In genomic region chr18:48536516-48536915, GRCh38 we compare ENCODE assay signal across 31 cellular contexts.
"Had no signal": no experiment of that assay in that cellular context is flagged by ENCODE, and none has a peak within 500 bp of the region (broad histone marks: within the 10 kb centered on the region; RNA-seq: fewer than 3 reads in every experiment).

No MANE protein-coding gene starts in this region.

- H3K9me3 ChIP-seq: MG63, Peyer's patch, SK-N-SH had no signal

- H3K27ac Mint-ChIP-seq: activated CD4-positive, alpha-beta T cell treated with anti-CD3 and anti-CD28 coated beads, Interleukin-2, amount 10 ng/mL, durations not matched to agents 7 days and 5 days; activated CD8-positive, alpha-beta T cell treated with anti-CD3 and anti-CD28 coated beads, Interleukin-2, amount 10 ng/mL, durations not matched to agents 7 days and 5 days; activated naive CD4-positive, alpha-beta T cell treated with anti-CD3 and anti-CD28 coated beads, Interleukin-2, amount 10 ng/mL, durations not matched to agents 7 days and 5 days; activated naive CD8-positive, alpha-beta T cell; activated naive CD8-positive, alpha-beta T cell treated with anti-CD3 and anti-CD28 coated beads, Interleukin-2, amount 50 U/mL, for 24 hours; T-helper 1 cell treated with Interleukin-12 subunit alpha and Interleukin-12 subunit beta and Interleukin-4 antibody, amounts not matched to agents 30 μg/mL and 1 μg/mL, for 36 hours; T-helper 2 cell treated with Interferon-gamma antibody and Interleukin-4, amounts not matched to agents 5 μg/mL and 100 μg/mL, for 36 hours had no signal

- H3K4me3 ChIP-seq: MG63, Peyer's patch, SJSA1 had no signal

- ATAC-seq: activated CD8-positive, alpha-beta T cell treated with anti-CD3 and anti-CD28 coated beads, Interleukin-2, amount 10 ng/mL, durations not matched to agents 7 days and 5 days; activated naive CD8-positive, alpha-beta T cell treated with anti-CD3 and anti-CD28 coated beads, Interleukin-2, amount 50 U/mL, for 24 hours; PC-3 had no signal

- H3K9ac ChIP-seq: SK-N-SH had no signal

- FAIRE-seq: TTC549 had no signal

- H3K27ac ChIP-seq: brain microvascular endothelial cell, Peyer's patch, SJSA1 had no signal

- H3K27me3 ChIP-seq: brain microvascular endothelial cell, MG63, Peyer's patch, SJSA1 had no signal

- DNase-seq: activated CD4-positive, alpha-beta T cell treated with anti-CD3 and anti-CD28 coated beads, Interleukin-2, amount 10 ng/mL, durations not matched to agents 7 days and 5 days; activated CD4-positive, alpha-beta T cell treated with anti-CD3 and anti-CD28 coated beads, Interleukin-2, amount 50 U/mL, for 48 hours; activated CD8-positive, alpha-beta memory T cell treated with anti-CD3 and anti-CD28 coated beads, Interleukin-2, amount 50 U/mL, for 48 hours; activated CD8-positive, alpha-beta T cell treated with anti-CD3 and anti-CD28 coated beads, Interleukin-2, amount 10 ng/mL, durations not matched to agents 7 days and 5 days; activated effector memory CD4-positive, alpha-beta T cell treated with Interleukin-2 at 50 U/mL for 16 hours; activated naive CD4-positive, alpha-beta T cell treated with anti-CD3 and anti-CD28 coated beads, Interleukin-2, amount 10 ng/mL, durations not matched to agents 7 days and 5 days; activated naive CD8-positive, alpha-beta T cell treated with anti-CD3 and anti-CD28 coated beads, Interleukin-2, amount 50 U/mL, for 24 hours; activated T-cell treated with anti-CD3 and anti-CD28 coated beads, Interleukin-2, amount 50 U/mL, for 48 hours; anterior cingulate cortex; brain microvascular endothelial cell; MG63; NCI-H1048; NCI-H1105 treated with DMSO at 0.1 percent for 48 hours; NCI-H1436; NCI-H1694; NCI-H1930; NCI-H2081 treated with DMSO at 0.1 percent for 48 hours; NCI-H345; NCI-H524 treated with DMSO at 0.1 percent for 48 hours; NK-92 treated with Interleukin-12 subunit alpha and Interleukin-12 subunit beta, amount 100 ng/mL, for 24 hours; PC-3; Peyer's patch; RPMI8226; SHP77 treated with DMSO at 0.1 percent for 48 hours; SK-N-SH had no signal

- H3K36me3 ChIP-seq: brain microvascular endothelial cell, Peyer's patch had no signal

- H3K9me3 Mint-ChIP-seq: activated CD4-positive, alpha-beta T cell treated with anti-CD3 and anti-CD28 coated beads, Interleukin-2, amount 10 ng/mL, durations not matched to agents 7 days and 5 days; activated naive CD4-positive, alpha-beta T cell treated with anti-CD3 and anti-CD28 coated beads, Interleukin-2, amount 10 ng/mL, durations not matched to agents 7 days and 5 days; activated naive CD8-positive, alpha-beta T cell treated with anti-CD3 and anti-CD28 coated beads, Interleukin-2, amount 50 U/mL, for 24 hours; central memory CD8-positive, alpha-beta T cell; T-helper 1 cell treated with Interleukin-12 subunit alpha and Interleukin-12 subunit beta and Interleukin-4 antibody, amounts not matched to agents 30 μg/mL and 1 μg/mL, for 36 hours; T-helper 2 cell treated with Interferon-gamma antibody and Interleukin-4, amounts not matched to agents 5 μg/mL and 100 μg/mL, for 36 hours had no signal

- H3K36me3 Mint-ChIP-seq: activated naive CD4-positive, alpha-beta T cell treated with anti-CD3 and anti-CD28 coated beads, Interleukin-2, amount 10 ng/mL, durations not matched to agents 7 days and 5 days; activated naive CD8-positive, alpha-beta T cell had no signal

- H3K4me2 ChIP-seq: SK-N-SH had no signal

- H3K4me3 Mint-ChIP-seq: activated CD4-positive, alpha-beta T cell treated with anti-CD3 and anti-CD28 coated beads, Interleukin-2, amount 10 ng/mL, durations not matched to agents 7 days and 5 days; activated CD8-positive, alpha-beta T cell treated with anti-CD3 and anti-CD28 coated beads, Interleukin-2, amount 10 ng/mL, durations not matched to agents 7 days and 5 days; activated naive CD4-positive, alpha-beta T cell treated with anti-CD3 and anti-CD28 coated beads, Interleukin-2, amount 10 ng/mL, durations not matched to agents 7 days and 5 days; activated naive CD8-positive, alpha-beta T cell; activated naive CD8-positive, alpha-beta T cell treated with anti-CD3 and anti-CD28 coated beads, Interleukin-2, amount 50 U/mL, for 24 hours; central memory CD8-positive, alpha-beta T cell; T-helper 1 cell treated with Interleukin-12 subunit alpha and Interleukin-12 subunit beta and Interleukin-4 antibody, amounts not matched to agents 30 μg/mL and 1 μg/mL, for 36 hours; T-helper 2 cell treated with Interferon-gamma antibody and Interleukin-4, amounts not matched to agents 5 μg/mL and 100 μg/mL, for 36 hours had no signal
